ENCODE assay signal across 8 cellular contexts in genomic region chr14:50040401-50040775, GRCh38.
A peak's percentile ranks its signal among the peaks of the same experiment; 100 is the strongest.
DNase-seq lines count a peak whose midpoint lies in the region; ATAC-seq and TF ChIP-seq lines count a peak whose summit lies in the region.

No MANE protein-coding gene starts in this region.

- no peaks in the 10 kb centered on the region for H3K9me3 Mint-ChIP-seq in CD8-positive, alpha-beta memory T cell
- no peaks in the 10 kb centered on the region for H3K9me3 Mint-ChIP-seq in H9
- H3K9me3 Mint-ChIP-seq in endodermal cell: peaks cover 3% of the 10 kb centered on the region

- peak overlapping the region; percentile 92 to 99 (median 98) for H3K27ac Mint-ChIP-seq in CD8-positive, alpha-beta memory T cell
- no peak overlapping the region for H3K27ac Mint-ChIP-seq in H9
- no peak overlapping the region for H3K27ac Mint-ChIP-seq in endodermal cell

- CTCF ChIA-PET in CD8-positive, alpha-beta memory T cell (lab: Charles Lee): interaction anchor here (0.6 to 3.9 kb wide), 11 partner anchors 22 to 178 kb away, joined by 3 to 18 read pairs (median 5); no protein-coding TSS in a partner anchor

- peak overlapping the region; percentile 54 for H3K4me2 ChIP-seq in parathyroid adenoma (ENCODE audit: low read length)
- no peak overlapping the region for H3K4me2 ChIP-seq in H9 (ENCODE audit: insufficient read depth, insufficient read length, low read length)

- no peak overlapping the region for H2BK120ac ChIP-seq in H9 (ENCODE audit: low read depth, low read length, poor library complexity, severe bottlenecking)

- no peak overlapping the region for H3K23ac ChIP-seq in H9 (ENCODE audit: insufficient read length, low read depth, low read length)

- no peaks in the 10 kb centered on the region for H3K36me3 ChIP-seq in CD8-positive, alpha-beta memory T cell (ENCODE audit: insufficient read depth, low read length)
- H3K36me3 ChIP-seq in parathyroid adenoma (ENCODE audit: control insufficient read depth, insufficient read depth, low read length) (no peaks in the 10 kb centered on the region), endodermal cell (ENCODE audit: control insufficient read depth, insufficient read depth, low read length) (no peaks in the 10 kb centered on the region)

- no peaks in the 10 kb centered on the region for H3K79me1 ChIP-seq in H9 (ENCODE audit: insufficient read depth, low read depth, low read length, poor library complexity, severe bottlenecking)

- H3K18ac ChIP-seq in H9 (ENCODE audit: insufficient read length, low read depth, low read length): no peak overlapping the region

- H3K9me3 ChIP-seq in CD8-positive, alpha-beta memory T cell (ENCODE audit: low read length): no peaks in the 10 kb centered on the region
- H3K9me3 ChIP-seq in parathyroid adenoma (ENCODE audit: control insufficient read depth, low read length): no peaks in the 10 kb centered on the region
- no peaks in the 10 kb centered on the region for H3K9me3 ChIP-seq in H9 (ENCODE audit: control insufficient read depth, low read depth, low read length)
- H3K9me3 ChIP-seq in endodermal cell (ENCODE audit: control insufficient read depth, low read length): no peaks in the 10 kb centered on the region

- ATAC-seq in HG02885 (IDR thresholded peaks at IDR 0.05; ENCODE audit: poor library complexity, unreplicated experiment): peak; percentile 25
- ATAC-seq in GM18868 (IDR thresholded peaks at IDR 0.05; ENCODE audit: unreplicated experiment): no peak

- no peak overlapping the region for H3K14ac ChIP-seq in H9 (ENCODE audit: insufficient read depth, low read length)

- H3K4me3 Mint-ChIP-seq in CD8-positive, alpha-beta memory T cell: peak overlapping the region; percentile 45 to 95 (median 86)
- H3K4me3 Mint-ChIP-seq in H9: no peak overlapping the region
- H3K4me3 Mint-ChIP-seq in endodermal cell: no peak overlapping the region

- H3K9ac ChIP-seq in parathyroid adenoma (no peak overlapping the region), H9 (ENCODE audit: extremely low read depth, insufficient read length, low read length) (no peak overlapping the region), endodermal cell (ENCODE audit: extremely low read depth, low read length, poor library complexity, severe bottlenecking) (no peak overlapping the region)

- no peak overlapping the region for H2BK20ac ChIP-seq in H9 (ENCODE audit: low read depth, low read length, poor library complexity, severe bottlenecking)

- no peaks in the 10 kb centered on the region for H4K20me1 ChIP-seq in H9 (ENCODE audit: control insufficient read depth, insufficient read depth, insufficient read length)

- no peak overlapping the region for H2BK5ac ChIP-seq in H9 (ENCODE audit: insufficient read length, low read length)

- WGBS in H9 (ENCODE audit: extremely low coverage, insufficient read length, low lambda C conversion rate): no CpG with 5 or more reads among the region's 4 CpGs
- WGBS in endodermal cell (ENCODE audit: insufficient coverage in 1 of 2, insufficient read length in 1 of 2), 2 experiments: 93% methylated on average over 4 of the region's 4 CpGs

- H3K56ac ChIP-seq in H9 (ENCODE audit: insufficient read length, low read depth, low read length): no peak overlapping the region

- peak overlapping the region; percentile 88 for H2AFZ ChIP-seq in parathyroid adenoma
- no peak overlapping the region for H2AFZ ChIP-seq in H9 (ENCODE audit: low read length)

- no peak overlapping the region for H4K5ac ChIP-seq in H9 (ENCODE audit: insufficient read length, low read depth, low read length)

- POLR2A ChIA-PET in CD8-positive, alpha-beta memory T cell (lab: Charles Lee): interaction anchor here (1.3 to 2.5 kb wide), 3 partner anchors 22 to 173 kb away, joined by 5 to 11 read pairs (median 6); no protein-coding TSS in a partner anchor

- TF ChIP-seq CTCF in choroid plexus epithelial cell (conservative IDR thresholded peaks at IDR 0.05; ENCODE audit: low read depth, low read length) (no peak), parathyroid adenoma (IDR thresholded peaks at IDR 0.05) (no peak), H9 (conservative IDR thresholded peaks at IDR 0.05) (no peak), endodermal cell (conservative IDR thresholded peaks at IDR 0.05) (no peak)

- H3K4ac ChIP-seq in H9 (ENCODE audit: low read depth, low read length): no peak overlapping the region

- peaks cover 2 to 18% (median 13%) of the 10 kb centered on the region in 3 donors for H3K36me3 Mint-ChIP-seq in CD8-positive, alpha-beta memory T cell
- no peaks in the 10 kb centered on the region for H3K36me3 Mint-ChIP-seq in H9 (ENCODE audit: insufficient read depth in 1 of 3, low read depth in 3 of 3)
- no peaks in the 10 kb centered on the region for H3K36me3 Mint-ChIP-seq in endodermal cell (ENCODE audit: low read depth)

- no peak overlapping the region for H2BK12ac ChIP-seq in H9 (ENCODE audit: insufficient read length, low read depth, low read length)

- H3K4me1 Mint-ChIP-seq in CD8-positive, alpha-beta memory T cell: peaks cover 63 to 72% (median 66%) of the 10 kb centered on the region in 3 donors
- peaks cover 0 to 5% of the 10 kb centered on the region in 2 experiments; a peak in 3 of 4 replicates for H3K4me1 Mint-ChIP-seq in H9
- no peaks in the 10 kb centered on the region for H3K4me1 Mint-ChIP-seq in endodermal cell

- no peaks in the 10 kb centered on the region for H3K27me3 ChIP-seq in CD8-positive, alpha-beta memory T cell (ENCODE audit: insufficient read depth, low read length, poor library complexity, severe bottlenecking)
- no peaks in the 10 kb centered on the region for H3K27me3 ChIP-seq in parathyroid adenoma (ENCODE audit: control insufficient read depth, insufficient read depth, low read length)
- no peaks in the 10 kb centered on the region for H3K27me3 ChIP-seq in H9 (ENCODE audit: insufficient read depth, low read length)
- H3K27me3 ChIP-seq in endodermal cell (ENCODE audit: control insufficient read depth, insufficient read depth, low read length, poor library complexity, severe bottlenecking): no peaks in the 10 kb centered on the region

- no peak overlapping the region for H4K8ac ChIP-seq in H9 (replicated peaks; ENCODE audit: insufficient read length, low read depth, low read length)

- H3K27ac ChIP-seq in CD8-positive, alpha-beta memory T cell (ENCODE audit: low read depth, low read length): peak overlapping the region; percentile 66
- H3K27ac ChIP-seq in parathyroid adenoma (peak overlapping the region; percentile 57), H9 (ENCODE audit: insufficient read length, low read depth, low read length) (no peak overlapping the region), endodermal cell (ENCODE audit: low read depth, low read length) (no peak overlapping the region)

- peaks cover 72% of the 10 kb centered on the region for H3K4me1 ChIP-seq in CD8-positive, alpha-beta memory T cell (ENCODE audit: insufficient read depth, low read length)
- peaks cover 29% of the 10 kb centered on the region for H3K4me1 ChIP-seq in parathyroid adenoma
- H3K4me1 ChIP-seq in H9 (ENCODE audit: insufficient read depth, low read length): no peaks in the 10 kb centered on the region
- no peaks in the 10 kb centered on the region for H3K4me1 ChIP-seq in endodermal cell (ENCODE audit: control insufficient read depth, insufficient read depth, low read length)

- H2BK15ac ChIP-seq in H9 (ENCODE audit: low read depth, low read length): no peak overlapping the region

- H3K79me2 ChIP-seq in parathyroid adenoma: no peaks in the 10 kb centered on the region
- H3K79me2 ChIP-seq in H9 (ENCODE audit: insufficient read depth, low read length): no peaks in the 10 kb centered on the region

- H2AK5ac ChIP-seq in H9 (ENCODE audit: insufficient read length, low read length): no peak overlapping the region

- no peaks in the 10 kb centered on the region for H3K23me2 ChIP-seq in H9 (ENCODE audit: insufficient read length, low read depth, low read length, poor library complexity, severe bottlenecking)

- peak; percentile 11 to 66 (median 43) for DNase-seq in CD8-positive, alpha-beta memory T cell
- DNase-seq in T-helper 22 cell (ENCODE audit: low read depth) (peak; percentile 29), choroid plexus epithelial cell (ENCODE audit: low read depth) (peak; percentile 89), H9 (no peak), endodermal cell (no peak)

- H3K27me3 Mint-ChIP-seq in CD8-positive, alpha-beta memory T cell: no peaks in the 10 kb centered on the region
- H3K27me3 Mint-ChIP-seq in H9 (ENCODE audit: low read depth): peaks cover 2% of the 10 kb centered on the region; the same call in 1 of the 2 replicates
- H3K27me3 Mint-ChIP-seq in endodermal cell (ENCODE audit: insufficient read depth): no peaks in the 10 kb centered on the region

- no peak overlapping the region for H3T11ph ChIP-seq in H9 (ENCODE audit: low read length)

- H3K4me3 ChIP-seq in CD8-positive, alpha-beta memory T cell (ENCODE audit: low read length): peak overlapping the region; percentile 46
- H3K4me3 ChIP-seq in choroid plexus epithelial cell (ENCODE audit: low read depth, low read length) (no peak overlapping the region), parathyroid adenoma (ENCODE audit: low read depth, low read length) (no peak overlapping the region), endodermal cell (ENCODE audit: low read length) (no peak overlapping the region)

- no peak overlapping the region for H4K91ac ChIP-seq in H9 (ENCODE audit: insufficient read length, low read depth, low read length)

Comparison
In these comparisons a context has a peak if more than half of its experiments do, and no peak if none do; other contexts are left out.
1. DNase-seq: peak in CD8-positive, alpha-beta memory T cell (5 of 5), T-helper 22 cell (single experiment) and choroid plexus epithelial cell (single experiment); none in H9 (single experiment) and endodermal cell (single experiment).
2. H3K27ac ChIP-seq: peak in CD8-positive, alpha-beta memory T cell (single experiment) and parathyroid adenoma (single experiment); none in H9 (single experiment) and endodermal cell (single experiment).
3. H3K27ac Mint-ChIP-seq: peak in CD8-positive, alpha-beta memory T cell (8 of 8); none in H9 (0 of 3) and endodermal cell (single experiment).
4. H3K4me3 Mint-ChIP-seq: peak in CD8-positive, alpha-beta memory T cell (7 of 7); none in H9 (0 of 2) and endodermal cell (single experiment).